In the genomic region with DNA sequence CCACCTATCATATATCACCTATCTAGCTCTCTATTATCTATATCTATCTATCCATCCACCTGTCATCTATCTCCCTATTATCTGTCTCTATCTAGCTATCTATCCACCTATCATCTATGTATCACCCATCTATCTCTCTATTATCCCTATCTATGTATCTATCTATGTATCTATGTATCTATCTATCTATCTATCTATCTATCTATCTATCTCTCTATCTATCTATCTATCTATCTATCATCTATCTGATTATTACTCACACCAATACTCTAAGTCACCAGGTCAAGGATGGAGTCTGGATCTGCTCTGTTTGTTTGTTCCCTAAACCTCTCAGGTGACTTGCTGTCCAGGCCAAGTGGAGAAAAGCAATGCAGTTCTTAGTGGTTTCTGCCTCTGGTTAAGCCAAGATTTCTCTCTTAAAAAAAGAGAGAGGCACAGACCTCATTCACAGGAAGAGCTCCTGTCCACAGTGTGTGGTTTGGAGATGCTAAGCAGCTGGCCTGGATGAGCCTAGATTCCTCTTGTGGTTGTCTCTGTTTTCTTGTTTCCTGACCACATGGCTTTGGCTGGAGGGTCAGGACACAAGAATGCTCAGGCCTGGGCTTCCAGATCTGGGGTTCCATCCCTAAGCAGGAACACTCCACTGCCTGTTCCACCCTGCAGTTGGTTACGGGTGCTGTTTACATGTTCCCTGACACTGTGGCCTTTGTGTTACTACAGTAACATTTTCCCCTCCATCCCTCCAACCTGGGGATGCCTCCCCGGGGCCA, we compare ENCODE assay signal across 26 cellular contexts.
"Had no signal": no experiment of that assay in that cellular context is flagged by ENCODE, and none has a peak within 500 bp of the region (broad histone marks: within the 10 kb centered on the region; RNA-seq: fewer than 3 reads in every experiment).

No MANE protein-coding gene starts in this region.

- H3K4me3 ChIP-seq: adrenal gland, ascending aorta, gastroesophageal sphincter, hepatocyte, lower lobe of right lung, mucosa of descending colon, pancreas, psoas muscle, sigmoid colon, suprapubic skin, tibial artery had no signal

- H2AFZ ChIP-seq: hepatocyte had no signal

- H3K9me3 ChIP-seq: adrenal gland, mucosa of descending colon, pancreas, sigmoid colon, suprapubic skin had no signal

- H3K36me3 ChIP-seq: adrenal gland, ascending aorta, gastroesophageal sphincter, lower lobe of right lung, pancreas, sigmoid colon, suprapubic skin, tibial artery had no signal

- H3K4me1 ChIP-seq: adrenal gland, ascending aorta, lower lobe of right lung, pancreas, sigmoid colon, suprapubic skin, tibial artery had no signal

- H3K79me2 ChIP-seq: hepatocyte had no signal

- DNase-seq: activated CD4-positive, alpha-beta T cell treated with anti-CD3 and anti-CD28 coated beads for 4 hours; activated CD4-positive, alpha-beta T cell treated with anti-CD3 and anti-CD28 coated beads, Interleukin-2, amount 50 U/mL, for 4 hours; activated CD8-positive, alpha-beta memory T cell treated with anti-CD3 and anti-CD28 coated beads for 24 hours; activated effector memory CD4-positive, alpha-beta T cell treated with anti-CD3 and anti-CD28 coated beads, Interleukin-2, amount 50 U/mL, for 16 hours; activated naive CD4-positive, alpha-beta T cell treated with anti-CD3 and anti-CD28 coated beads for 36 hours; activated naive CD8-positive, alpha-beta T cell treated with anti-CD3 and anti-CD28 coated beads for 36 hours; activated T-cell treated with anti-CD3 and anti-CD28 coated beads, Interleukin-2, amount 50 U/mL, for 1 hour; adrenal gland; caudate nucleus; cortex of kidney; effector memory CD8-positive, alpha-beta T cell; lower lobe of right lung; mucosa of descending colon; naive thymus-derived CD4-positive, alpha-beta T cell; nucleus accumbens; psoas muscle; sigmoid colon; stimulated activated naive CD4-positive, alpha-beta T cell; T-cell; tibial artery had no signal

- H3K27ac ChIP-seq: adrenal gland, ascending aorta, gastroesophageal sphincter, hepatocyte, lower lobe of right lung, pancreas, psoas muscle, sigmoid colon, suprapubic skin, tibial artery, VCaP had no signal

- H3K27me3 ChIP-seq: adrenal gland, ascending aorta, gastroesophageal sphincter, pancreas, sigmoid colon, suprapubic skin, tibial artery had no signal

- H3K4me2 ChIP-seq: hepatocyte had no signal
